In the genomic region with DNA sequence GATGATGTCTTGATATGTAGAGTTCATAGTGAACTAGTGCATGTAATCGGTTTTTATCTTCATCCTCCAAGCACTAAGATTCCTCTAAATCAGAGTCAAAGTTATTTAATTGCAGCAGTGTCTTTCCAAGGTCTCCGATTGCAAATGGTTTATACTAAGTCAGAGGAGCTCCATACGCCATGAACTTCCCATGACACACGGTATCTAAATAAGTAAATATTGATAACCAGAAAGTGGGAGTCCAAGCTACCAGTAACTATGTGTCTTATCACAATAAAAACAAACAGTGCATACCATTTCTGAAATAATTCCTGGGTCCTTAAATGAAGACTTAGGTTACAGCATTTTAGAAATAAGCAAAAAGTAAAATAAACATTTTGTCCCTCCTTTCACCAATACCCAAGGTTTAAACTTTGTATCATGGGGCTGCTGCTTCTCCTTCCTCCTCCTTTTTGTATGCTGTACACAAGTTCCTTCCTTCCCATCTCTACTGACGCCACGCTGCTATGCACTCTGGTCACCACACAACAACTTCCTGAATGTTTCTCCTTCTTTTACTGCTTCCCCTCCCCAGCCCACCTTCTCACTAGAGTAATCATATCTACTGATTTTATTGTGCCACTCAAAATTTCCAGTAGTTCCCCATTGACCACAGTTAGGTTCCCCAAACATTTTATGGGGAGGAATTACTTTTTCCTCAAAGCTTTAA, we compare ENCODE assay signal across 18 cellular contexts. TPM values are rescaled to one million over a fixed set of nuclear protein-coding genes. Genes with fewer than 3 reads are reported as not detected.
"Had no signal": no experiment of that assay in that cellular context is flagged by ENCODE, and none has a peak within 500 bp of the region (broad histone marks: within the 10 kb centered on the region; RNA-seq: fewer than 3 reads in every experiment).

No MANE protein-coding gene starts in this region.

- H3K4me1 ChIP-seq: psoas muscle, vagina had no signal

- H3K27ac ChIP-seq: dorsolateral prefrontal cortex, esophagus muscularis mucosa, heart right ventricle, psoas muscle, vagina had no signal

- H3K36me3 Mint-ChIP-seq: activated naive CD8-positive, alpha-beta T cell; natural killer cell treated with Interleukin-12 subunit alpha and Interleukin-12 subunit beta and Interleukin-15 and Interleukin-18, amount 100 ng/mL, for 72 hours had no signal

- ATAC-seq: activated CD4-positive, CD25-positive, alpha-beta regulatory T cell treated with anti-CD3 and anti-CD28 coated beads, Interleukin-2, amount 50 U/mL, for 24 hours; activated T-cell treated with anti-CD3 and anti-CD28 coated beads, Interleukin-2, amount 50 U/mL, for 4 hours; heart right ventricle; natural killer cell treated with Interleukin-12 subunit alpha and Interleukin-12 subunit beta and Interleukin-15 and Interleukin-18, amount 100 ng/mL, for 72 hours; psoas muscle had no signal

- H3K4me3 ChIP-seq: dorsolateral prefrontal cortex, esophagus muscularis mucosa, heart right ventricle, lung, psoas muscle, vagina had no signal

- DNase-seq: activated CD4-positive, alpha-beta T cell treated with anti-CD3 and anti-CD28 coated beads, Interleukin-2, amount 50 U/mL, for 4 hours; activated gamma-delta T cell; activated T-cell treated with anti-CD3 and anti-CD28 coated beads, Interleukin-2, amount 50 U/mL, for 4 hours; dorsolateral prefrontal cortex; foreskin melanocyte; heart right ventricle; occipital lobe; psoas muscle; stimulated activated CD4-positive, alpha-beta T cell treated with anti-CD3 and anti-CD28 coated beads, Interleukin-12 subunit alpha, Interleukin-12 subunit beta, amount 100 ng/mL, for 4 hours had no signal

- H3K4me3 Mint-ChIP-seq: activated naive CD8-positive, alpha-beta T cell; activated T-cell treated with anti-CD3 and anti-CD28 coated beads, Interleukin-2, amount 50 U/mL, for 4 hours; natural killer cell treated with Interleukin-12 subunit alpha and Interleukin-12 subunit beta and Interleukin-15 and Interleukin-18, amount 100 ng/mL, for 72 hours; stimulated activated naive CD8-positive, alpha-beta T cell treated with anti-CD3 and anti-CD28 coated beads, Interleukin-15, Interleukin-2, amounts not matched to agents 100 ng/mL and 50 ng/mL, for 24 hours had no signal

- H3K27ac Mint-ChIP-seq: activated naive CD8-positive, alpha-beta T cell; natural killer cell treated with Interleukin-12 subunit alpha and Interleukin-12 subunit beta and Interleukin-15 and Interleukin-18, amount 100 ng/mL, for 72 hours; stimulated activated naive CD8-positive, alpha-beta T cell treated with anti-CD3 and anti-CD28 coated beads, Interleukin-15, Interleukin-2, amounts not matched to agents 100 ng/mL and 50 ng/mL, for 24 hours had no signal

- H3K9me3 Mint-ChIP-seq: activated T-cell treated with anti-CD3 and anti-CD28 coated beads, Interleukin-2, amount 50 U/mL, for 4 hours; stimulated activated naive CD8-positive, alpha-beta T cell treated with anti-CD3 and anti-CD28 coated beads, Interleukin-15, Interleukin-2, amounts not matched to agents 100 ng/mL and 50 ng/mL, for 24 hours had no signal

- H3K27me3 ChIP-seq: esophagus muscularis mucosa, heart right ventricle, vagina had no signal

- H3K36me3 ChIP-seq: esophagus muscularis mucosa, heart right ventricle, vagina had no signal

- H3K9me3 ChIP-seq: esophagus muscularis mucosa, heart right ventricle, psoas muscle, vagina had no signal

RNA-seq across cellular contexts. Expression of gene NR1H4, which starts 10.7 kb away (rescaled TPM):
- total RNA-seq: bronchial epithelial cell; chondrocyte; natural killer cell treated with Interleukin-12 subunit alpha and Interleukin-12 subunit beta and Interleukin-15 and Interleukin-18, amount 100 ng/mL, for 72 hours; occipital lobe; vagina had no signal
- polyA plus RNA-seq: heart right ventricle, psoas muscle had no signal
